9 cellular contexts compared by ENCODE assay signal in genomic region chr5:96434201-96434645, GRCh38. TPM values are rescaled to one million over a fixed set of nuclear protein-coding genes. Genes with fewer than 3 reads are reported as not detected.
DNase-seq lines count a peak whose midpoint lies in the region; ATAC-seq, FAIRE-seq and TF ChIP-seq lines count a peak whose summit lies in the region.
"Had no signal": no experiment of that assay in that cellular context is flagged by ENCODE, and none has a peak within 500 bp of the region (broad histone marks: within the 10 kb centered on the region; RNA-seq: fewer than 3 reads in every experiment).

No MANE protein-coding gene starts in this region.

- no peak overlapping the region for H3K4me3 ChIP-seq in PC-9
- H3K4me3 ChIP-seq in small intestine (ENCODE audit: low read depth in 1 of 2, low read length in 2 of 2) = no peak overlapping the region

- BruUV-seq in PC-9 (replicated peaks; lab: Mats Ljungman, UMichigan) = no TSS peak

- peak overlapping the region; percentile 9; the same call in 1 of the 2 replicates for H3K4me2 ChIP-seq in PC-9

- H2AFZ ChIP-seq in PC-9 = no peak overlapping the region

- no peak for TF ChIP-seq CTCF in PC-9 (conservative IDR thresholded peaks at IDR 0.05)

- no peaks in the 10 kb centered on the region for H4K20me1 ChIP-seq in PC-9 (ENCODE audit: insufficient read depth)

- H3K27me3 ChIP-seq in PC-9 (ENCODE audit: insufficient read depth, low read depth) (peaks cover 20% of the 10 kb centered on the region), small intestine (ENCODE audit: control insufficient read depth in 2 of 2, insufficient read depth in 2 of 2, low read length in 2 of 2) (peaks cover 0 to 29% of the 10 kb centered on the region in 2 donors)

- H3K79me2 ChIP-seq in PC-9 (ENCODE audit: low read depth) = no peaks in the 10 kb centered on the region

- no peaks in the 10 kb centered on the region for H3K9me2 ChIP-seq in PC-9 (ENCODE audit: insufficient read depth)

- POLR2A ChIA-PET in PC-9 (lab: Charles Lee; ENCODE audit: unreplicated experiment) = no interaction called here

- intact Hi-C loops in PC-9 (cut with micrococcal nuclease; ENCODE audit: unreplicated experiment) = no loop called here

- H3F3A ChIP-seq in PC-9 (ENCODE audit: insufficient read depth, low read depth) = no peaks in the 10 kb centered on the region

- peak; percentile 64 for DNase-seq in Ammon's horn (ENCODE audit: low spot score)
- peak in 57 of 76 experiments; percentile 1 to 71 (median 34) for DNase-seq in HUDEP-2 (lab: John Stamatoyannopoulos, UW; ENCODE audit: unreplicated experiment in 76 of 76)
- DNase-seq in PC-9 = peak in 1 of 2 experiments; percentile 27
- DNase-seq in amniotic epithelial cell (ENCODE audit: low read depth) = peak; percentile 74
- peak in 27 of 51 donors; percentile 4 to 52 (median 25) for DNase-seq in hypothalamus (lab: John Stamatoyannopoulos, UW)
- DNase-seq in small intestine = peak; percentile 33
- no peak for DNase-seq in occipital lobe (lab: John Stamatoyannopoulos, UW)

- peak; percentile 56 for ATAC-seq in GM19397 (IDR thresholded peaks at IDR 0.05; ENCODE audit: unreplicated experiment)

- CTCF ChIA-PET in PC-9 (lab: Charles Lee) = interaction anchor here (0.7 kb wide), 1 partner anchor 169 kb away, joined by 7 read pairs; no protein-coding TSS in a partner anchor

- H3K36me3 ChIP-seq in PC-9 (ENCODE audit: low read depth) (no peaks in the 10 kb centered on the region), small intestine (ENCODE audit: control insufficient read depth in 2 of 2, insufficient read depth in 2 of 2, low read length in 2 of 2) (no peaks in the 10 kb centered on the region)

- WGBS in small intestine, 3 donors = 3% methylated on average over 11 of the region's 11 CpGs

- FAIRE-seq in small intestine (lab: Jason Lieb, UNC) = no peak
- FAIRE-seq: frontal cortex had no signal

- H3K9me3 ChIP-seq in PC-9 (ENCODE audit: insufficient read depth, low read depth) = no peaks in the 10 kb centered on the region
- H3K9me3 ChIP-seq in small intestine (ENCODE audit: control insufficient read depth, low read depth) = no peaks in the 10 kb centered on the region

- H3K27ac ChIP-seq in PC-9 (no peak overlapping the region), small intestine (ENCODE audit: low read depth in 1 of 2, low read length in 1 of 2) (no peak overlapping the region)

- H3K4me1 ChIP-seq in PC-9 (replicated peaks; ENCODE audit: insufficient read depth) (no peaks in the 10 kb centered on the region), small intestine (ENCODE audit: control insufficient read depth in 2 of 2, insufficient read depth in 1 of 2, low read depth in 1 of 2, low read length in 1 of 2) (no peaks in the 10 kb centered on the region)

RNA-seq across cellular contexts. Expression of gene PCSK1, which starts 1.2 kb away (rescaled TPM):
- total RNA-seq in PC-9 (2021) = not detected in 2 replicates
- polyA plus RNA-seq in small intestine = 1 to 10 TPM in 2 of 3 donors, under 1 TPM in 1; 0.45 to 7.1 (median 1.1) TPM
- 1.6 TPM for total RNA-seq in occipital lobe
